18 cellular contexts compared by ENCODE assay signal in the genomic region with DNA sequence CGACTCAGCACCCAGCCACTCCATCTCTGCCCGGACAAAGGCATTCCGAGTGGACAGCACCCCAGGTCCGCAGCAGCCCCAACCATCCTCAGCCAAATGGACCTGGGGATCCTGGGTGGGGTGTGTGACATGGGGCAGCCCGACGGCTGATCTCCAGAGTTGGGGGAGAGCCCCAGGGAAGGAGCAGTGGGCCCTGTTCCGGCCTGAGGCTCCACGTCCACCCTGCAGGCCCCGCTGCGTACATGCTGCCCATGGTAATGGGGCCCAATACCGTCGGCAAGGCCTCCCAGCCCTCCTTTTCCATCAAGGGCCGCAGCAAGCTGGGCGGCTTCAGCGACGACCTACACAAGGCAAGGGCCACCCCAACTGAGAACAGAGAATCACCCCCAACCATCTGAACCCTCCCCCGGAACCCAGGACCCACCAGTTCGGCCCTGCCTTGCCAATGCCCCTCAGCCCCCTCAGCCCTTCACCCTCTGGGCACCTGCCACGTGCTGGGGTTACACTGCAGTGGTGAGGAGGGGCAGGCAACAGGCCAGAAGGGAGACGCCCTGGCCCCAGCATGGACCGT. TPM values are rescaled to one million over a fixed set of nuclear protein-coding genes. Genes with fewer than 3 reads are reported as not detected.
A peak's percentile ranks its signal among the peaks of the same experiment; 100 is the strongest.
DNase-seq lines count a peak whose midpoint lies in the region; ATAC-seq and TF ChIP-seq lines count a peak whose summit lies in the region.
"Had no signal": no experiment of that assay in that cellular context is flagged by ENCODE, and none has a peak within 500 bp of the region (broad histone marks: within the 10 kb centered on the region; RNA-seq: fewer than 3 reads in every experiment).

No MANE protein-coding gene starts in this region.

- CTCF ChIA-PET in CD4-positive, alpha-beta T cell (lab: Charles Lee) = no interaction called here
- CTCF ChIA-PET in Caco-2 (lab: Charles Lee) = no interaction called here

- H3K9me3 ChIP-seq in CD4-positive, alpha-beta T cell (ENCODE audit: control insufficient read depth, low read length) = no peaks in the 10 kb centered on the region
- H3K9me3 ChIP-seq in Caco-2 (no peaks in the 10 kb centered on the region), lower lobe of right lung (no peaks in the 10 kb centered on the region), T-helper 17 cell (ENCODE audit: control insufficient read depth, low read length, poor library complexity, severe bottlenecking) (no peaks in the 10 kb centered on the region)
- H3K9me3 ChIP-seq: BLaER1 had no signal

- BruUV-seq in Caco-2 (replicated peaks; lab: Mats Ljungman, UMichigan) = no TSS peak

- H3K4me1 ChIP-seq in Caco-2 = no peaks in the 10 kb centered on the region
- peaks cover 20% of the 10 kb centered on the region for H3K4me1 ChIP-seq in lower lobe of right lung

- H3K36me3 ChIP-seq in Caco-2 (ENCODE audit: control insufficient read depth, insufficient read depth, low read length) (no peaks in the 10 kb centered on the region; the same call in none of the 2 replicates), lower lobe of right lung (peaks cover 19% of the 10 kb centered on the region)

- intact Hi-C loops in CD4-positive, alpha-beta T cell (cut with DNase I, micrococcal nuclease) = no loop called here
- intact Hi-C loops in Caco-2 (cut with micrococcal nuclease; ENCODE audit: unreplicated experiment) = no loop called here
- intact Hi-C loops in lower lobe of right lung (cut with DNase I) = no loop called here

- no peak overlapping the region for H3K4me3 Mint-ChIP-seq in CD4-positive, alpha-beta T cell
- H3K4me3 Mint-ChIP-seq in Caco-2 (ENCODE audit: unreplicated experiment) (no peak overlapping the region), T-helper 17 cell (no peak overlapping the region)
- H3K4me3 Mint-ChIP-seq: GM23338 had no signal

- no peaks in the 10 kb centered on the region for H3K27me3 ChIP-seq in CD4-positive, alpha-beta T cell (ENCODE audit: control insufficient read depth, insufficient read depth, low read length)
- H3K27me3 ChIP-seq in Caco-2 (replicated peaks; ENCODE audit: control insufficient read depth, insufficient read depth, low read length) (no peaks in the 10 kb centered on the region), lower lobe of right lung (ENCODE audit: low read depth) (no peaks in the 10 kb centered on the region)
- H3K27me3 ChIP-seq: BLaER1 had no signal

- H3K36me3 Mint-ChIP-seq in CD4-positive, alpha-beta T cell (ENCODE audit: low read depth) = peaks cover 22% of the 10 kb centered on the region
- peaks cover 19% of the 10 kb centered on the region for H3K36me3 Mint-ChIP-seq in Caco-2 (ENCODE audit: insufficient read depth, unreplicated experiment)
- H3K36me3 Mint-ChIP-seq in T-helper 17 cell (ENCODE audit: low read depth) = no peaks in the 10 kb centered on the region

- peak overlapping the region; percentile 36 for H3K27ac Mint-ChIP-seq in CD4-positive, alpha-beta T cell
- H3K27ac Mint-ChIP-seq in Caco-2 (ENCODE audit: unreplicated experiment) = peak overlapping the region; percentile 34
- no peak overlapping the region for H3K27ac Mint-ChIP-seq in T-helper 17 cell
- H3K27ac Mint-ChIP-seq: GM23338 had no signal

- H3K4me3 ChIP-seq in Caco-2 (ENCODE audit: low read depth, low read length) = no peak overlapping the region
- no peak overlapping the region for H3K4me3 ChIP-seq in lower lobe of right lung
- H3K4me3 ChIP-seq: BLaER1, GM23338 had no signal

- TF ChIP-seq CTCF in CD4-positive, alpha-beta T cell (IDR thresholded peaks at IDR 0.05) = no peak
- TF ChIP-seq CTCF in Caco-2 (IDR thresholded peaks at IDR 0.05; ENCODE audit: insufficient read depth in 1 of 2, low read depth in 1 of 2, low read length in 1 of 2, severe bottlenecking in 1 of 2, unreplicated experiment in 1 of 2) = no peak
- TF ChIP-seq CTCF in lower lobe of right lung (IDR thresholded peaks at IDR 0.05) = no peak

- no peak overlapping the region for H3K27ac ChIP-seq in CD4-positive, alpha-beta T cell (ENCODE audit: low read depth, low read length)
- H3K27ac ChIP-seq in lower lobe of right lung = no peak overlapping the region
- H3K27ac ChIP-seq: BLaER1 had no signal

- peaks cover 21% of the 10 kb centered on the region for H3K4me1 Mint-ChIP-seq in CD4-positive, alpha-beta T cell (ENCODE audit: low read depth)
- H3K4me1 Mint-ChIP-seq in Caco-2 (ENCODE audit: low read depth, unreplicated experiment) (no peaks in the 10 kb centered on the region), T-helper 17 cell (peaks cover 20% of the 10 kb centered on the region)
- H3K4me1 Mint-ChIP-seq: GM23338 had no signal

- POLR2A ChIA-PET in CD4-positive, alpha-beta T cell (lab: Charles Lee) = interaction anchor here (1.9 kb wide), 1 partner anchor 9 kb away, joined by 11 read pairs; the partner anchor contains the start of genes BET1L and RIC8A
- POLR2A ChIA-PET in Caco-2 (lab: Charles Lee) = interaction anchor here (0.5 kb wide), 1 partner anchor 9 kb away, joined by 3 read pairs; the partner anchor contains the start of genes BET1L and RIC8A

- H3K27me3 Mint-ChIP-seq in CD4-positive, alpha-beta T cell = no peaks in the 10 kb centered on the region
- no peaks in the 10 kb centered on the region for H3K27me3 Mint-ChIP-seq in Caco-2 (ENCODE audit: insufficient read depth, unreplicated experiment)
- H3K27me3 Mint-ChIP-seq in T-helper 17 cell = no peaks in the 10 kb centered on the region
- H3K27me3 Mint-ChIP-seq: naive thymus-derived CD8-positive, alpha-beta T cell had no signal

- no peaks in the 10 kb centered on the region for H3K9me3 Mint-ChIP-seq in CD4-positive, alpha-beta T cell
- no peaks in the 10 kb centered on the region for H3K9me3 Mint-ChIP-seq in Caco-2 (ENCODE audit: unreplicated experiment)
- H3K9me3 Mint-ChIP-seq: naive thymus-derived CD8-positive, alpha-beta T cell had no signal

- ATAC-seq in CD4-positive, alpha-beta T cell (ENCODE audit: poor library complexity) = no peak
- ATAC-seq in lower lobe of right lung (no peak), T-helper 17 cell (no peak), HG03432 (IDR thresholded peaks at IDR 0.05; ENCODE audit: unreplicated experiment) (no peak)
- ATAC-seq: naive thymus-derived CD8-positive, alpha-beta T cell; PC-3 had no signal

- DNase-seq in CD4-positive, alpha-beta T cell = peak in 1 of 10 experiments; percentile 22
- DNase-seq in Caco-2 (peak in 1 of 2 experiments; percentile 27), lower lobe of right lung (peak; percentile 42), T-helper 17 cell (no peak)
- DNase-seq: anterior cingulate cortex; cortex of kidney; DMS53; hippocampal formation; MM.1S; NCI-H187 treated with DMSO at 0.1 percent for 48 hours; NCI-H524 treated with DMSO at 0.1 percent for 48 hours; PC-3; stimulated activated CD8-positive, alpha-beta memory T cell treated with anti-CD3 and anti-CD28 coated beads, Interleukin-4, amount 100 ng/mL, for 48 hours; trophoblast cell had no signal

RNA-seq across cellular contexts. Expression of gene SCGB1C1, which starts 5.4 kb away (rescaled TPM):
- not detected for total RNA-seq in CD4-positive, alpha-beta T cell
- total RNA-seq in Caco-2 (2022) (not detected in 2 replicates), lower lobe of right lung (not detected), T-helper 17 cell (not detected)
- total RNA-seq: GM23338; naive thymus-derived CD8-positive, alpha-beta T cell; PC-3 had no signal

RNA-seq across cellular contexts. Expression of gene BET1L, which starts 8.9 kb away (rescaled TPM):
- total RNA-seq in CD4-positive, alpha-beta T cell = 10 to 100 TPM; 69.5 to 72.7 TPM
- total RNA-seq in Caco-2 (2022) = 56.8 and 57.4 TPM in 2 replicates
- total RNA-seq in lower lobe of right lung = 54.2 TPM
- total RNA-seq in T-helper 17 cell = 10 to 100 TPM; 42.2 to 48.9 TPM

RNA-seq across cellular contexts. Expression of gene RIC8A, which starts 9.2 kb away (rescaled TPM):
- 100 to 1,000 TPM in 1 of 2 experiments, 10 to 100 TPM in 1; 99.6 to 104 TPM for total RNA-seq in CD4-positive, alpha-beta T cell
- total RNA-seq in Caco-2 (2022) (97.1 and 111 TPM in 2 replicates), lower lobe of right lung (103 TPM), T-helper 17 cell (10 to 100 TPM; 69.2 to 76.0 TPM)

RNA-seq across cellular contexts. Expression of gene SIRT3, which starts 37.8 kb away (rescaled TPM):
- 10 to 100 TPM; 16.4 to 18.0 TPM for total RNA-seq in CD4-positive, alpha-beta T cell
- 24.6 and 26.0 TPM in 2 replicates for total RNA-seq in Caco-2 (2022)
- total RNA-seq in lower lobe of right lung = 17.6 TPM
- 10 to 100 TPM; 17.1 to 17.5 TPM for total RNA-seq in T-helper 17 cell

RNA-seq across cellular contexts. Expression of gene PSMD13, which starts 38.5 kb away (rescaled TPM):
- total RNA-seq in CD4-positive, alpha-beta T cell = 10 to 100 TPM; 56.9 to 57.8 TPM
- 162 and 172 TPM in 2 replicates for total RNA-seq in Caco-2 (2022)
- total RNA-seq in lower lobe of right lung = 89.5 TPM
- total RNA-seq in T-helper 17 cell = 10 to 100 TPM; 60.6 to 63.6 TPM
